ENCODE assay signal across 8 cellular contexts in the genomic region with DNA sequence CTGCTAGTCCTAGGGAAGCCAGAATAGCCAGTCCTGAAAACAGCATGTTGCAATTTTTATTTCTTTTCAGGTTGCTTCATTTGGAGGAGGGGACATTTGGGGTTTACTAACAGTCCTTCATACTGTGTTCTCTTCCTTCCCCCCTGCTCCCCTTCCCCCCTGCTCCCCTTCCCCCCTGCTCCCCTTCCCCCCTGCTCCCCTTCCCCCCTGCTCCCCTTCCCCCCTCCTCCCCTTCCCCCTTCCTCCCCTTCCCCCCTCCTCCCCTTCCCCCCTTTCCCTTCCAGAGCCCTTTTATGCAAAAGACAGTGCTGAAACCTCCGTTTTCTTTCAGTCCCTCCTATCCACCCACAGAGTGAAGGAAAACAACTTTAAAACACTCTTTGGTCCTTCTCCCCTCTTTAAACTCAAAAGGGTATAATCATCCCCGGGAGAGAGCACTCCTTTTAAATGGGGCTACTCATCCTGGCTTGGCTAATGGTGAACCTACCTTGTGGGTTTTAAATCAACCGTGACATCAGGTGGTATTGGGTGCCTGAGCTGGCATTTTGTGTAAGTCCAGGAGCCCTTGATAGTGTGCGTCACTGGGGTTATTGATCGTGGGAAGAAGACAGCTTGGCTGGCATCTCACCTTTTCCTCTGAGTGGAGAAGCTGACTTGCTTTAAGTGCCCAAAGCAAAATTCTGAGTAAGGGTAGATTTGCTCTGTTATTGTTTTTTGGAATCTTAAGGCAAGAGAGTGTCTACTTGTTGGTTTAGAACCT. TPM values are rescaled to one million over a fixed set of nuclear protein-coding genes. Genes with fewer than 3 reads are reported as not detected.
A peak's percentile ranks its signal among the peaks of the same experiment; 100 is the strongest.
DNase-seq lines count a peak whose midpoint lies in the region; ATAC-seq, FAIRE-seq and TF ChIP-seq lines count a peak whose summit lies in the region.

No MANE protein-coding gene starts in this region.

- no peaks in the 10 kb centered on the region for H3K27me3 ChIP-seq in NT2/D1 (ENCODE audit: insufficient read depth, insufficient read length)

- peaks cover 8% of the 10 kb centered on the region for H3K36me3 ChIP-seq in NT2/D1 (ENCODE audit: insufficient read depth, insufficient read length, low read length)

- peak overlapping the region; percentile 91 to 93 for H3K27ac Mint-ChIP-seq in activated naive CD4-positive, alpha-beta T cell treated with anti-CD3 and anti-CD28 coated beads, Interleukin-2, amount 50 U/mL, for 72 hours

- DNase-seq in NT2/D1 (ENCODE audit: low read depth, low spot score) (no peak), LoVo (ENCODE audit: low spot score) (no peak)
- DNase-seq in activated naive CD4-positive, alpha-beta T cell treated with anti-CD3 and anti-CD28 coated beads, Interleukin-2, amount 50 U/mL, for 72 hours (ENCODE audit: low spot score in 2 of 2): peak; percentile 43 to 60
- peak in 2 of 3 donors; percentile 4 to 6 for DNase-seq in stimulated activated CD4-positive, alpha-beta T cell treated with anti-CD3 and anti-CD28 coated beads, TNF-alpha, amount 100 ng/mL, for 1 hour (ENCODE audit: low read depth in 3 of 3, low spot score in 1 of 3)

- H3K36me3 Mint-ChIP-seq in activated naive CD4-positive, alpha-beta T cell treated with anti-CD3 and anti-CD28 coated beads, Interleukin-2, amount 50 U/mL, for 72 hours: peaks cover 16 to 18% of the 10 kb centered on the region in 2 donors

- peaks cover 10% of the 10 kb centered on the region for H3K4me1 ChIP-seq in NT2/D1 (ENCODE audit: insufficient read depth, insufficient read length)

- H3K4me3 ChIP-seq in GM12875 (ENCODE audit: low read depth, low read length): peak overlapping the region; percentile 94
- H3K4me3 ChIP-seq in NT2/D1 (ENCODE audit: insufficient read length, low read depth): peak overlapping the region; percentile 83

- TF ChIP-seq CTCF in GM12875 (IDR thresholded peaks at IDR 0.05; ENCODE audit: borderline replicate concordance, insufficient read depth, low read depth, low read length): no peak

- H3K9me3 ChIP-seq in NT2/D1 (ENCODE audit: insufficient read depth, low read length): no peaks in the 10 kb centered on the region

- peak; percentile 69 for FAIRE-seq in islet of Langerhans (lab: Jason Lieb, UNC)

- peak overlapping the region; percentile 93 for H3K9ac ChIP-seq in NT2/D1 (ENCODE audit: insufficient read length, low read depth)

- peak; percentile 5 to 51 for ATAC-seq in activated naive CD4-positive, alpha-beta T cell treated with anti-CD3 and anti-CD28 coated beads, Interleukin-2, amount 50 U/mL, for 72 hours
- ATAC-seq in GM21717 (IDR thresholded peaks at IDR 0.05; ENCODE audit: unreplicated experiment): no peak
- no peak for ATAC-seq in HG02571 (IDR thresholded peaks at IDR 0.05; ENCODE audit: unreplicated experiment)

- H3K9me3 Mint-ChIP-seq in activated naive CD4-positive, alpha-beta T cell treated with anti-CD3 and anti-CD28 coated beads, Interleukin-2, amount 50 U/mL, for 72 hours: no peaks in the 10 kb centered on the region

RNA-seq across cellular contexts. Expression of a gene that starts 2.6 kb away (rescaled TPM):
- total RNA-seq in activated naive CD4-positive, alpha-beta T cell treated with anti-CD3 and anti-CD28 coated beads, Interleukin-2, amount 50 U/mL, for 72 hours: 100 to 1,000 TPM; 172 to 231 TPM

Comparison
In these comparisons a context has a peak if more than half of its experiments do, and no peak if none do; other contexts are left out.
1. DNase-seq: peak in activated naive CD4-positive, alpha-beta T cell treated with anti-CD3 and anti-CD28 coated beads, Interleukin-2, amount 50 U/mL, for 72 hours (2 of 2) and stimulated activated CD4-positive, alpha-beta T cell treated with anti-CD3 and anti-CD28 coated beads, TNF-alpha, amount 100 ng/mL, for 1 hour (2 of 3); none in NT2/D1 (single experiment) and LoVo (single experiment).
2. ATAC-seq: peak in activated naive CD4-positive, alpha-beta T cell treated with anti-CD3 and anti-CD28 coated beads, Interleukin-2, amount 50 U/mL, for 72 hours (2 of 2); none in GM21717 (single experiment) and HG02571 (single experiment).